8 cellular contexts compared by ENCODE assay signal in genomic region chr17:82274134-82275020, GRCh38. TPM values are rescaled to one million over a fixed set of nuclear protein-coding genes. Genes with fewer than 3 reads are reported as not detected.
DNase-seq lines count a peak whose midpoint lies in the region; ATAC-seq, FAIRE-seq and TF ChIP-seq lines count a peak whose summit lies in the region.

No MANE protein-coding gene starts in this region.

- peaks cover 31% of the 10 kb centered on the region; the same call in 1 of the 2 replicates for H3F3A ChIP-seq in PC-9 (ENCODE audit: insufficient read depth, low read depth)

- peaks cover 39% of the 10 kb centered on the region for H3K4me1 ChIP-seq in CD8-positive, alpha-beta T cell (ENCODE audit: insufficient read depth, low read length)
- H3K4me1 ChIP-seq in PC-9 (replicated peaks; ENCODE audit: insufficient read depth) = peaks cover 44% of the 10 kb centered on the region
- peaks cover 42 to 53% (median 49%) of the 10 kb centered on the region in 4 donors for H3K4me1 ChIP-seq in esophagus muscularis mucosa
- H3K4me1 ChIP-seq in pancreas = peaks cover 19 to 47% (median 24%) of the 10 kb centered on the region in 3 donors

- H3K4me1 Mint-ChIP-seq in CD8-positive, alpha-beta T cell (ENCODE audit: low read depth) = peaks cover 34% of the 10 kb centered on the region

- no peak for FAIRE-seq in pancreas (lab: Jason Lieb, UNC)
- no peak for FAIRE-seq in urothelium cell line (lab: Jason Lieb, UNC)

- WGBS in esophagus muscularis mucosa = 70% methylated on average over 23 of the region's 27 CpGs
- 51 to 52% methylated on average over 27 of the region's 27 CpGs for WGBS in pancreas, 2 donors

- peak overlapping the region; percentile 84 for H3K4me2 ChIP-seq in PC-9

- H4K20me1 ChIP-seq in PC-9 (ENCODE audit: insufficient read depth) = peaks cover 32% of the 10 kb centered on the region

- no peak for TF ChIP-seq CTCF in CD8-positive, alpha-beta T cell (IDR thresholded peaks at IDR 0.05)
- no peak for TF ChIP-seq CTCF in PC-9 (conservative IDR thresholded peaks at IDR 0.05)
- no peak for TF ChIP-seq CTCF in esophagus muscularis mucosa (IDR thresholded peaks at IDR 0.05)
- no peak for TF ChIP-seq CTCF in pancreas (IDR thresholded peaks at IDR 0.05)

- H3K36me3 Mint-ChIP-seq in CD8-positive, alpha-beta T cell = peaks cover 31% of the 10 kb centered on the region

- H3K27me3 Mint-ChIP-seq in CD8-positive, alpha-beta T cell (ENCODE audit: low read depth) = no peaks in the 10 kb centered on the region

- TF ChIP-seq POLR2A in esophagus muscularis mucosa (IDR thresholded peaks at IDR 0.05; ENCODE audit: low read depth) = no peak

- peaks cover 8% of the 10 kb centered on the region for H3K36me3 ChIP-seq in CD8-positive, alpha-beta T cell (ENCODE audit: insufficient read depth, low read length)
- peaks cover 10% of the 10 kb centered on the region for H3K36me3 ChIP-seq in PC-9 (ENCODE audit: low read depth)
- peaks cover 8 to 33% (median 23%) of the 10 kb centered on the region in 4 donors for H3K36me3 ChIP-seq in esophagus muscularis mucosa
- no peaks in the 10 kb centered on the region for H3K36me3 ChIP-seq in pancreas

- peak overlapping the region; percentile 99 for H3K27ac Mint-ChIP-seq in CD8-positive, alpha-beta T cell

- intact Hi-C loops in CD8-positive, alpha-beta T cell (cut with DNase I, micrococcal nuclease) = no loop called here
- intact Hi-C loops in PC-9 (cut with micrococcal nuclease; ENCODE audit: unreplicated experiment) (no loop called here), esophagus muscularis mucosa (cut with DNase I) (loop anchor here (2.0 kb wide), 1 partner anchor 16 kb away; no protein-coding TSS in a partner anchor), pancreas (cut with DNase I) (no loop called here)

- no peak for DNase-seq in CD8-positive, alpha-beta T cell
- DNase-seq in PC-9 (no peak), esophagus muscularis mucosa (ENCODE audit: extremely low spot score) (no peak), pancreas (peak in 2 of 6 donors; percentile 19 to 59), urothelium cell line (ENCODE audit: low spot score) (no peak), NAMALWA (ENCODE audit: low spot score) (no peak)
- DNase-seq in stimulated activated naive CD4-positive, alpha-beta T cell treated with Interleukin-2 at 50 U/mL for 16 hours (lab: John Stamatoyannopoulos, UW) = no peak

- H3K9me3 Mint-ChIP-seq in CD8-positive, alpha-beta T cell = no peaks in the 10 kb centered on the region

- peak overlapping the region; percentile 95 for H3K4me3 Mint-ChIP-seq in CD8-positive, alpha-beta T cell

- H3K79me2 ChIP-seq in PC-9 (ENCODE audit: low read depth) = peaks cover 37% of the 10 kb centered on the region

- peak overlapping the region; percentile 87 for H3K4me3 ChIP-seq in CD8-positive, alpha-beta T cell (ENCODE audit: low read depth, low read length)
- H3K4me3 ChIP-seq in PC-9 (peak overlapping the region; percentile 62; the same call in 1 of the 2 replicates), esophagus muscularis mucosa (peak overlapping the region; percentile 98 to 100 (median 100)), pancreas (peak overlapping the region; percentile 76 to 97 (median 90))

- POLR2A ChIA-PET in CD8-positive, alpha-beta T cell (lab: Charles Lee) = interaction anchor here (0.7 to 3.0 kb wide), 9 partner anchors 8 to 245 kb away, joined by 3 to 16 read pairs (median 4); partner anchors contain the start of genes CD7 and FOXK2
- POLR2A ChIA-PET in PC-9 (lab: Charles Lee; ENCODE audit: unreplicated experiment) = interaction anchor here (0.6 to 1.3 kb wide), 2 partner anchors 17 to 18 kb away, joined by 3 to 5 read pairs; no protein-coding TSS in a partner anchor

- CTCF ChIA-PET in CD8-positive, alpha-beta T cell (lab: Charles Lee) = interaction anchor here (0.9 to 2.7 kb wide), 4 partner anchors 26 to 47 kb away, joined by 3 to 8 read pairs (median 4); no protein-coding TSS in a partner anchor
- CTCF ChIA-PET in PC-9 (lab: Charles Lee) = interaction anchor here (0.6 kb wide), 1 partner anchor 248 kb away, joined by 6 read pairs; no protein-coding TSS in a partner anchor

- no peaks in the 10 kb centered on the region for H3K27me3 ChIP-seq in CD8-positive, alpha-beta T cell (ENCODE audit: insufficient read depth, low read length)
- H3K27me3 ChIP-seq in PC-9 (ENCODE audit: insufficient read depth, low read depth) (no peaks in the 10 kb centered on the region), esophagus muscularis mucosa (no peaks in the 10 kb centered on the region), pancreas (no peaks in the 10 kb centered on the region)

- H3K9me2 ChIP-seq in PC-9 (ENCODE audit: insufficient read depth) = no peaks in the 10 kb centered on the region

- H2AFZ ChIP-seq in PC-9 = peak overlapping the region; percentile 66; the same call in 1 of the 2 replicates

- no peaks in the 10 kb centered on the region for H3K9me3 ChIP-seq in CD8-positive, alpha-beta T cell (ENCODE audit: low read length)
- H3K9me3 ChIP-seq in PC-9 (ENCODE audit: insufficient read depth, low read depth) = no peaks in the 10 kb centered on the region
- no peaks in the 10 kb centered on the region for H3K9me3 ChIP-seq in esophagus muscularis mucosa
- no peaks in the 10 kb centered on the region for H3K9me3 ChIP-seq in pancreas

- BruUV-seq in PC-9 (replicated peaks; lab: Mats Ljungman, UMichigan) = TSS peak; percentile 37

- no peak for ATAC-seq in CD8-positive, alpha-beta T cell
- ATAC-seq in pancreas (no peak), GM19324 (IDR thresholded peaks at IDR 0.05; ENCODE audit: low FRiP score, unreplicated experiment) (no peak)

- H3K27ac ChIP-seq in CD8-positive, alpha-beta T cell (ENCODE audit: low read depth, low read length) = no peak overlapping the region
- H3K27ac ChIP-seq in PC-9 = no peak overlapping the region
- H3K27ac ChIP-seq in esophagus muscularis mucosa (replicated peaks in 1 of 4) = peak overlapping the region; percentile 99 to 100 (median 100)
- peak overlapping the region; percentile 97 to 99 (median 98) for H3K27ac ChIP-seq in pancreas

- TF ChIP-seq EP300 in esophagus muscularis mucosa (IDR thresholded peaks at IDR 0.05) = no peak

RNA-seq across cellular contexts. Expression of gene CSNK1D, which starts 0.9 kb away (rescaled TPM):
- total RNA-seq in CD8-positive, alpha-beta T cell = 100 to 1,000 TPM; 369 to 393 TPM
- total RNA-seq in PC-9 (2021) = 151 and 181 TPM in 2 replicates
- 10 to 100 TPM; 47.2 to 65.5 (median 61.0) TPM for total RNA-seq in esophagus muscularis mucosa
- total RNA-seq in pancreas = 10 to 100 TPM; 47.1 to 81.6 (median 62.5) TPM
- 100 to 1,000 TPM; 101 to 107 TPM for polyA plus RNA-seq in pancreas

RNA-seq across cellular contexts. Expression of gene CD7, which starts 43.0 kb away (rescaled TPM):
- total RNA-seq in CD8-positive, alpha-beta T cell = 100 to 1,000 TPM; 369 to 385 TPM
- total RNA-seq in PC-9 (2021) = 0.48 and 0.68 TPM in 2 replicates
- total RNA-seq in esophagus muscularis mucosa = 1 to 10 TPM in 2 of 4 donors, under 1 TPM in 1, not detected in 1; 0.91 to 5.7 (median 2.0) TPM
- 1 to 10 TPM in 2 of 6 donors, under 1 TPM in 4; 0.28 to 1.3 (median 0.98) TPM for total RNA-seq in pancreas
- 1 to 10 TPM in 1 of 2 donors, under 1 TPM in 1; 0.70 to 1.0 TPM for polyA plus RNA-seq in pancreas

RNA-seq across cellular contexts. Expression of gene SLC16A3, which starts 45.5 kb away (rescaled TPM):
- total RNA-seq in CD8-positive, alpha-beta T cell = 100 to 1,000 TPM in 1 of 2 experiments, 10 to 100 TPM in 1; 94.0 to 103 TPM
- total RNA-seq in PC-9 (2021) (157 and 198 TPM in 2 replicates), esophagus muscularis mucosa (10 to 100 TPM; 17.0 to 28.8 (median 23.4) TPM), pancreas (10 to 100 TPM in 2 of 6 donors, 1 to 10 TPM in 4; 1.2 to 22.8 (median 4.2) TPM)
- 1 to 10 TPM; 3.5 TPM for polyA plus RNA-seq in pancreas

RNA-seq across cellular contexts. Expression of gene SECTM1, which starts 59.2 kb away (rescaled TPM):
- total RNA-seq in CD8-positive, alpha-beta T cell = under 1 TPM; 0.44 to 0.60 TPM
- total RNA-seq in PC-9 (2021) (3.6 and 6.3 TPM in 2 replicates), esophagus muscularis mucosa (10 to 100 TPM in 3 of 4 donors, 1 to 10 TPM in 1; 10.0 to 41.1 (median 22.2) TPM), pancreas (1 to 10 TPM in 5 of 6 donors, under 1 TPM in 1; 0.74 to 7.4 (median 1.4) TPM)
- polyA plus RNA-seq in pancreas = 1 to 10 TPM; 1.5 to 3.3 TPM

Comparison
In these comparisons a context has a peak if more than half of its experiments do, and no peak if none do; other contexts are left out.
1. H3K27ac ChIP-seq: peak in esophagus muscularis mucosa (4 of 4) and pancreas (4 of 4); none in CD8-positive, alpha-beta T cell (single experiment) and PC-9 (single experiment).
2. RNA of gene CD7, which starts 43.0 kb away (total RNA-seq): 369 to 385 TPM in CD8-positive, alpha-beta T cell; 0.91 to 5.7 TPM in esophagus muscularis mucosa, 0.28 to 1.3 TPM in pancreas and 0.48 to 0.68 TPM in PC-9; every median in the first group is over 10 times any median in the second.
3. Peak in every context shown above with its lines, with median percentiles within 50 percentile points of each other: H3K4me3 ChIP-seq.